16 cellular contexts compared by ENCODE assay signal in the genomic region with DNA sequence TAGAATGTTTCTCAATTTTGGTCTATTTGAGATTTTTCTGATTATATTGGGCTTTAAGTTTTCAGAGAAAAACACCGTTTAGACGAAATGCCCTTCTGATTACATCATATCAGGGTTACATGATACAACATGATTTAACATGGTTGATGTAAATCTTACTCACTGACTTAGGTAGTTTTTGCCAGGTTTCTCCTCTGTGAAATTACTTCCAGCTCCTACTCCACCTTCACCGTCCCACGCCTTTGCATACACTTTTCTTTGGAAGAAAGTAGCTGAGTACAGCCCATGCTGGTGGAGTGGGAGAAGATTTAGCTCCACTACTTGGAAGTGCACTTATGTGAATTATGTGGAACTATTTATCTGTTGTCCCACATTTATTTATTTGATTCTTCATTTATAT.
DNase-seq lines count a peak whose midpoint lies in the region; ATAC-seq and TF ChIP-seq lines count a peak whose summit lies in the region.
"Had no signal": no experiment of that assay in that cellular context is flagged by ENCODE, and none has a peak within 500 bp of the region (broad histone marks: within the 10 kb centered on the region; RNA-seq: fewer than 3 reads in every experiment).

No MANE protein-coding gene starts in this region.

- no peaks in the 10 kb centered on the region for H3K9me3 ChIP-seq in breast epithelium
- H3K9me3 ChIP-seq in mammary epithelial cell (replicated peaks; ENCODE audit: insufficient read depth, low read length), result no peaks in the 10 kb centered on the region
- H3K9me3 ChIP-seq: A549, HAP-1 had no signal

- H2AFZ ChIP-seq in mammary epithelial cell (ENCODE audit: low read depth, low read length), result no peak overlapping the region

- TF ChIP-seq POLR2A in breast epithelium (IDR thresholded peaks at IDR 0.05), result no peak

- dilution Hi-C loops in mammary epithelial cell (cut with HindIII; ENCODE audit: low sequenced_read_pairs), result no loop called here

- in situ Hi-C loops in mammary epithelial cell (cut with MboI; ENCODE audit: low sequenced_read_pairs in 2 of 2), result no loop called here

- H3K27ac Mint-ChIP-seq in MCF 10A (ENCODE audit: low read depth, unreplicated experiment), result no peak overlapping the region
- H3K27ac Mint-ChIP-seq: CD4-positive, alpha-beta memory T cell had no signal

- no peaks in the 10 kb centered on the region for H4K20me1 ChIP-seq in mammary epithelial cell (ENCODE audit: insufficient read depth, low read length)

- H3K27me3 ChIP-seq in breast epithelium (no peaks in the 10 kb centered on the region), mammary epithelial cell (ENCODE audit: insufficient read depth, low read length) (no peaks in the 10 kb centered on the region)

- DNase-seq in MCF 10A (ENCODE audit: unreplicated experiment), result peak; percentile 4
- DNase-seq in breast epithelium (ENCODE audit: low spot score in 2 of 2), result no peak
- DNase-seq in mammary epithelial cell, result peak; percentile 0
- DNase-seq in epithelial cell of prostate (ENCODE audit: low read depth, low spot score), result no peak
- no peak for DNase-seq in stimulated activated CD4-positive, alpha-beta T cell treated with anti-CD3 and anti-CD28 coated beads, Interleukin-1b, Interleukin-23, amount 100 ng/mL, for 48 hours
- no peak for DNase-seq in germinal center (ENCODE audit: low spot score)
- DNase-seq: AML-193; CD4-positive, alpha-beta memory T cell; DMS153; DMS79; GF-D8 had no signal

- no peaks in the 10 kb centered on the region for H3K4me1 ChIP-seq in breast epithelium
- H3K4me1 ChIP-seq in mammary epithelial cell (ENCODE audit: insufficient read depth, low read length), result no peaks in the 10 kb centered on the region
- H3K4me1 ChIP-seq: A549, HAP-1 had no signal

- intact Hi-C loops in MCF 10A (cut with micrococcal nuclease), result no loop called here
- intact Hi-C loops in breast epithelium (cut with DNase I; ENCODE audit: low total_unique reads), result no loop called here
- intact Hi-C loops in mammary epithelial cell (cut with micrococcal nuclease), result no loop called here

- H3K27ac ChIP-seq in breast epithelium, result no peak overlapping the region
- H3K27ac ChIP-seq in mammary epithelial cell (ENCODE audit: insufficient read depth, low read depth, low read length), result no peak overlapping the region
- H3K27ac ChIP-seq in epithelial cell of prostate, result peak overlapping the region; percentile 32
- H3K27ac ChIP-seq: 22Rv1, A549, C4-2B had no signal

- CTCF ChIA-PET in MCF 10A (lab: Yijun Ruan, JAX) (no interaction called here), mammary epithelial cell (lab: Charles Lee; ENCODE audit: low non-redundant PET) (no interaction called here)

- WGBS in mammary epithelial cell (ENCODE audit: low coverage, missing lambda C conversion rate), result 2% methylated on average over 4 of the region's 4 CpGs

- H3K4me3 ChIP-seq in breast epithelium (no peak overlapping the region), mammary epithelial cell (replicated peaks in 1 of 3; ENCODE audit: insufficient read depth in 1 of 3, low read depth in 2 of 3, low read length in 3 of 3) (no peak overlapping the region)
- H3K4me3 ChIP-seq: A549, HAP-1 had no signal

- H3K4me3 Mint-ChIP-seq in MCF 10A (ENCODE audit: unreplicated experiment), result no peak overlapping the region
- H3K4me3 Mint-ChIP-seq: CD4-positive, alpha-beta memory T cell had no signal

- POLR2A ChIA-PET in MCF 10A (lab: Yijun Ruan, JAX), result no interaction called here

- peaks cover 53% of the 10 kb centered on the region for H3K27me3 Mint-ChIP-seq in MCF 10A (ENCODE audit: insufficient read depth, unreplicated experiment)
- H3K27me3 Mint-ChIP-seq: CD4-positive, alpha-beta memory T cell had no signal

- no peak for TF ChIP-seq CTCF in MCF 10A (IDR thresholded peaks at IDR 0.05; ENCODE audit: unreplicated experiment)
- no peak for TF ChIP-seq CTCF in breast epithelium (IDR thresholded peaks at IDR 0.05)
- no peak for TF ChIP-seq CTCF in mammary epithelial cell (conservative IDR thresholded peaks at IDR 0.05 in 1 of 2, IDR thresholded peaks at IDR 0.05 in 1 of 2; ENCODE audit: extremely low read depth in 1 of 2, insufficient read depth in 1 of 2, low read depth in 1 of 2, low read length in 2 of 2)

- H3K9me3 Mint-ChIP-seq in MCF 10A (ENCODE audit: unreplicated experiment), result no peaks in the 10 kb centered on the region

- no peaks in the 10 kb centered on the region for H3K79me2 ChIP-seq in mammary epithelial cell (ENCODE audit: insufficient read depth, low read length)

- BruUV-seq in MCF 10A (replicated peaks; lab: Mats Ljungman, UMichigan), result no TSS peak
- no TSS peak for BruUV-seq in mammary epithelial cell (replicated peaks; lab: Mats Ljungman, UMichigan)

- H3K9ac ChIP-seq in mammary epithelial cell (ENCODE audit: insufficient read depth, low read length), result no peak overlapping the region

- no peaks in the 10 kb centered on the region for H3K36me3 Mint-ChIP-seq in MCF 10A (ENCODE audit: insufficient read depth, unreplicated experiment)
- H3K36me3 Mint-ChIP-seq: CD4-positive, alpha-beta memory T cell had no signal

- no peak for ATAC-seq in HG02571 (IDR thresholded peaks at IDR 0.05; ENCODE audit: unreplicated experiment)
- ATAC-seq: A549 had no signal

- H3K36me3 ChIP-seq in breast epithelium (no peaks in the 10 kb centered on the region), mammary epithelial cell (ENCODE audit: insufficient read depth, low read length) (no peaks in the 10 kb centered on the region)
- H3K36me3 ChIP-seq: HAP-1 had no signal

- H3K4me2 ChIP-seq in mammary epithelial cell (ENCODE audit: insufficient read depth, low read depth, low read length), result peak overlapping the region; percentile 0
- H3K4me2 ChIP-seq: A549 had no signal

- no peaks in the 10 kb centered on the region for H3K4me1 Mint-ChIP-seq in MCF 10A (ENCODE audit: insufficient read depth, unreplicated experiment)
- H3K4me1 Mint-ChIP-seq: CD4-positive, alpha-beta memory T cell had no signal

Comparison
In these comparisons a context has a peak if more than half of its experiments do, and no peak if none do; other contexts are left out.
1. DNase-seq: peak in MCF 10A (single experiment) and mammary epithelial cell (single experiment); none in breast epithelium (0 of 2), epithelial cell of prostate (single experiment), stimulated activated CD4-positive, alpha-beta T cell treated with anti-CD3 and anti-CD28 coated beads, Interleukin-1b, Interleukin-23, amount 100 ng/mL, for 48 hours (single experiment) and germinal center (single experiment).